ENCODE assay signal across 10 cellular contexts in the genomic region with DNA sequence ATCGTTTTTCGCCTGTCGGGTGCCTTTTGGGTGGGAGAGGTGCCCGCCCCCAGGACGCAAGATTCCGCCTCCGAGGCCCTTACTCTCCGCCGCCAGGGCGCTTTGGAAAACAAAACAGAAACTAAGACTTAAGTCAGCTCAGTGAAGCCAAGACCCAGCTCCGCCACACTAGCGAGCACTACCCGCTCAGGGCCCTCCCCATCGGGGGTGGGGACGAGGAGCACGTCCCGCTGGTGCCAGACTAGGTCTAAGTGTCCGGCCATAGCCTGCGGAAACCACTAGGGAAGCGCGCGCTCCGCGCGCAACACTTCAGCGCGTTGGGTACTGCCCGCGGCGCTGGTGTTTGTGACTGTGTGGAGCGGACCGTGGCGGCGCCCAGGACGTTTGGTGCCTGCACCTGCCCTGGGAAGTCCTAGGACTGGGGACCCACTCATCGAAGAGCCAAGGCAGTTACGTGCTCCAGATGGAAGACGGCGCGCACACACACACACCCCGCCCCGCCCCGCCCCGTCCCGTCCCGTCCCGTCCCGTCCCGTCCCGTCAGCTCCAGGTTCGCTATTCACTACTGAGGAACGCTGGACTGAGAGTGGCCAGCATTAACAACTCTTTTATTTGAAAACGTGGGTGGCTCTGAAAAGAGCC. TPM values are rescaled to one million over a fixed set of nuclear protein-coding genes. Genes with fewer than 3 reads are reported as not detected.
A peak's percentile ranks its signal among the peaks of the same experiment; 100 is the strongest.
DNase-seq lines count a peak whose midpoint lies in the region; ATAC-seq lines count a peak whose summit lies in the region.
"Not testable (repeated sequence)": the region's sequence is repeated elsewhere in the genome, so short reads cannot be mapped to it uniquely, and the experiment has no call there.
"Had no signal": no experiment of that assay in that cellular context is flagged by ENCODE, and none has a peak within 500 bp of the region (broad histone marks: within the 10 kb centered on the region; RNA-seq: fewer than 3 reads in every experiment).

No MANE protein-coding gene starts in this region.

- ATAC-seq in GM18508 (IDR thresholded peaks at IDR 0.05; ENCODE audit: insufficient read depth, unreplicated experiment) (peak; percentile 26), GM19397 (IDR thresholded peaks at IDR 0.05; ENCODE audit: unreplicated experiment) (peak; percentile 37), GM21825 (IDR thresholded peaks at IDR 0.05; ENCODE audit: unreplicated experiment) (peak; percentile 31), HG03025 (IDR thresholded peaks at IDR 0.05; ENCODE audit: low FRiP score, unreplicated experiment) (peak; percentile 27), HG03457 (IDR thresholded peaks at IDR 0.05; ENCODE audit: unreplicated experiment) (peak; percentile 21), left colon (peak; percentile 62)
- peak; percentile 60 to 62 for ATAC-seq in activated T-cell treated with anti-CD3 and anti-CD28 coated beads, Interleukin-2, amount 50 U/mL, for 4 hours
- peak; percentile 58 for ATAC-seq in stimulated activated naive CD8-positive, alpha-beta T cell treated with anti-CD3 and anti-CD28 coated beads, Interleukin-15, Interleukin-2, amounts not matched to agents 100 U/mL and 50 U/mL, for 24 hours

- not testable (repeated sequence) for H3K4me3 Mint-ChIP-seq in activated T-cell treated with anti-CD3 and anti-CD28 coated beads, Interleukin-2, amount 50 U/mL, for 4 hours

- H3K9me3 Mint-ChIP-seq in activated T-cell treated with anti-CD3 and anti-CD28 coated beads, Interleukin-2, amount 50 U/mL, for 4 hours: not testable (repeated sequence)

- H3K36me3 Mint-ChIP-seq in activated T-cell treated with anti-CD3 and anti-CD28 coated beads, Interleukin-2, amount 50 U/mL, for 4 hours (ENCODE audit: insufficient read depth): not testable (repeated sequence)

- intact Hi-C loops in left colon (cut with DNase I, micrococcal nuclease): not testable (repeated sequence)

- peaks cover 24% of the 10 kb centered on the region for H3K4me1 Mint-ChIP-seq in activated T-cell treated with anti-CD3 and anti-CD28 coated beads, Interleukin-2, amount 50 U/mL, for 4 hours (ENCODE audit: low read depth)

- not testable (repeated sequence) for DNase-seq in activated T-cell treated with anti-CD3 and anti-CD28 coated beads, Interleukin-2, amount 50 U/mL, for 4 hours; left colon; stimulated activated naive CD8-positive, alpha-beta T cell treated with anti-CD3 and anti-CD28 coated beads, Interleukin-15, Interleukin-2, amounts not matched to agents 100 U/mL and 50 U/mL, for 24 hours

- not testable (repeated sequence) for H3K27me3 Mint-ChIP-seq in activated T-cell treated with anti-CD3 and anti-CD28 coated beads, Interleukin-2, amount 50 U/mL, for 4 hours (ENCODE audit: low read depth)

RNA-seq across cellular contexts. Expression of a gene that starts 57.6 kb away (rescaled TPM):
- total RNA-seq in activated T-cell treated with anti-CD3 and anti-CD28 coated beads, Interleukin-2, amount 50 U/mL, for 4 hours: 10 to 100 TPM; 15.7 to 18.9 (median 17.9) TPM
- 10 to 100 TPM; 11.0 to 12.6 TPM for total RNA-seq in left colon

RNA-seq across cellular contexts. Expression of a gene that starts 59.2 kb away (rescaled TPM):
- not detected for total RNA-seq in activated T-cell treated with anti-CD3 and anti-CD28 coated beads, Interleukin-2, amount 50 U/mL, for 4 hours
- total RNA-seq in left colon: 1 to 10 TPM in 1 of 2 donors, not detected in 1; 3.5 TPM
- total RNA-seq: activated CD8-positive, alpha-beta memory T cell treated with anti-CD3 and anti-CD28 coated beads for 36 hours; PC-9 had no signal
